Comparison of ENCODE assay signal across 25 cellular contexts in the genomic region with DNA sequence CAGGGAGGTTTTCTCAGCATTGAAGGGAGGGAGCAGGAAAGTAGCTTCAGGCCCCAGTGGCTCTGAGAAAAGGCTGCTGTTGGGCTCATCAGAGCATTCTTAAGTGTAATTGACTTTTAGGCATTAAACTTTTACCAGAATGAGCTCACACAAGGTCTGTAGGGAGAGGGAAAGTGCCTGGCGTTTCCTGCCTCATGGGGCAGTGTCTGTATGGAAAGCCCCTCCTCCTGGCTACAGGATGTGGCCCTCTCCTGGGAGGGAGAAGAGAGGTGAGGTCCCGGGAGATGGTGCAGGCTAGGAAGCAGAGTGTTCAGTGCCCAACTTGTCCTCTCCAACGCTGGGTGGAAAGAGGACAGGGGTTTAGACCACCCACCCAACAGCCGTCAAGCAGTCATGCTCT. TPM values are rescaled to one million over a fixed set of nuclear protein-coding genes. Genes with fewer than 3 reads are reported as not detected.
"Had no signal": no experiment of that assay in that cellular context is flagged by ENCODE, and none has a peak within 500 bp of the region (broad histone marks: within the 10 kb centered on the region; RNA-seq: fewer than 3 reads in every experiment).

No MANE protein-coding gene starts in this region.

- ATAC-seq: esophagus mucosa; left lobe of liver; lower lobe of right lung; natural killer cell; stimulated activated naive CD8-positive, alpha-beta T cell treated with anti-CD3 and anti-CD28 coated beads, Interleukin-15, Interleukin-2, amounts not matched to agents 100 U/mL and 50 U/mL, for 24 hours had no signal

- H3K4me3 ChIP-seq: breast epithelium, lower lobe of right lung, right atrium auricular region, upper lobe of left lung had no signal

- H3K27me3 ChIP-seq: breast epithelium, right atrium auricular region, upper lobe of left lung had no signal

- H3K4me3 Mint-ChIP-seq: activated naive CD8-positive, alpha-beta T cell treated with anti-CD3 and anti-CD28 coated beads for 36 hours; activated T-cell treated with anti-CD3 and anti-CD28 coated beads, Interleukin-2, amount 50 U/mL, for 24 hours; central memory CD8-positive, alpha-beta T cell; natural killer cell had no signal

- H3K9me3 ChIP-seq: breast epithelium, lower lobe of right lung, right atrium auricular region, upper lobe of left lung had no signal

- DNase-seq: activated CD4-positive, CD25-positive, alpha-beta regulatory T cell treated with anti-CD3 and anti-CD28 coated beads, Interleukin-2, amount 50 U/mL, for 72 hours; activated naive CD4-positive, alpha-beta T cell treated with Interleukin-2 at 50 U/mL for 16 hours; activated naive CD8-positive, alpha-beta T cell treated with anti-CD3 and anti-CD28 coated beads for 36 hours; activated T-cell treated with anti-CD3 and anti-CD28 coated beads, Interleukin-2, amount 50 U/mL, for 24 hours; effector memory CD4-positive, alpha-beta T cell; hippocampal formation; lower lobe of right lung; natural killer cell; stimulated activated CD4-positive, alpha-beta T cell treated with anti-CD3 and anti-CD28 coated beads, Interleukin-4, amount 100 ng/mL, for 4 hours; stimulated activated naive CD8-positive, alpha-beta T cell treated with anti-CD3 and anti-CD28 coated beads, Interleukin-15, Interleukin-2, amounts not matched to agents 100 U/mL and 50 U/mL, for 24 hours had no signal

- H3K36me3 Mint-ChIP-seq: activated naive CD8-positive, alpha-beta T cell treated with anti-CD3 and anti-CD28 coated beads for 36 hours; natural killer cell had no signal

- H3K36me3 ChIP-seq: breast epithelium, lower lobe of right lung, right atrium auricular region, upper lobe of left lung had no signal

- H3K27ac Mint-ChIP-seq: activated naive CD8-positive, alpha-beta T cell treated with anti-CD3 and anti-CD28 coated beads for 36 hours; activated T-cell treated with anti-CD3 and anti-CD28 coated beads, Interleukin-2, amount 50 U/mL, for 24 hours; natural killer cell; progenitor cell of endocrine pancreas had no signal

- H3K9me3 Mint-ChIP-seq: activated naive CD8-positive, alpha-beta T cell treated with anti-CD3 and anti-CD28 coated beads for 36 hours; activated T-cell treated with anti-CD3 and anti-CD28 coated beads, Interleukin-2, amount 50 U/mL, for 24 hours; central memory CD8-positive, alpha-beta T cell; natural killer cell had no signal

- H3K27ac ChIP-seq: breast epithelium, lower lobe of right lung, right atrium auricular region, upper lobe of left lung had no signal

- H3K4me1 ChIP-seq: breast epithelium had no signal

RNA-seq across cellular contexts. Expression of a gene that starts 21.3 kb away (rescaled TPM):
- total RNA-seq: activated naive CD8-positive, alpha-beta T cell treated with anti-CD3 and anti-CD28 coated beads for 36 hours; astrocyte; breast epithelium; dermis microvascular lymphatic vessel endothelial cell; endothelial cell of umbilical vein; esophagus mucosa; frontal cortex; left lobe of liver; lower lobe of right lung; mesenteric fat pad; natural killer cell; osteocyte; progenitor cell of endocrine pancreas; subcutaneous adipose tissue; T-helper 2 cell treated with Interferon-gamma antibody and Interleukin-4, amounts not matched to agents 100 ng/mL and 5 ng/mL, for 36 hours; upper lobe of left lung had no signal
